1 cellular context compared by ENCODE assay signal in genomic region chr7:69896100-69896499, GRCh38.
TF ChIP-seq lines count a peak whose summit lies in the region.

No MANE protein-coding gene starts in this region.

TF ChIP-seq in SK-N-SH treated with all-trans-retinoic acid at 6 μM for 48 hours, 23 proteins besides CTCF, POLR2A, EP300 and RAD21 (continued from another document):
- TF ChIP-seq POU6F1 (CRISPR knock-in tag; IDR thresholded peaks at IDR 0.05; ENCODE audit: borderline replicate concordance, low read depth): no peak
- no peak for TF ChIP-seq PATZ1 (CRISPR knock-in tag; IDR thresholded peaks at IDR 0.05; ENCODE audit: borderline replicate concordance)
- TF ChIP-seq ZFP30 (CRISPR knock-in tag; IDR thresholded peaks at IDR 0.05): no peak
